Comparison of ENCODE assay signal across 26 cellular contexts in the genomic region with DNA sequence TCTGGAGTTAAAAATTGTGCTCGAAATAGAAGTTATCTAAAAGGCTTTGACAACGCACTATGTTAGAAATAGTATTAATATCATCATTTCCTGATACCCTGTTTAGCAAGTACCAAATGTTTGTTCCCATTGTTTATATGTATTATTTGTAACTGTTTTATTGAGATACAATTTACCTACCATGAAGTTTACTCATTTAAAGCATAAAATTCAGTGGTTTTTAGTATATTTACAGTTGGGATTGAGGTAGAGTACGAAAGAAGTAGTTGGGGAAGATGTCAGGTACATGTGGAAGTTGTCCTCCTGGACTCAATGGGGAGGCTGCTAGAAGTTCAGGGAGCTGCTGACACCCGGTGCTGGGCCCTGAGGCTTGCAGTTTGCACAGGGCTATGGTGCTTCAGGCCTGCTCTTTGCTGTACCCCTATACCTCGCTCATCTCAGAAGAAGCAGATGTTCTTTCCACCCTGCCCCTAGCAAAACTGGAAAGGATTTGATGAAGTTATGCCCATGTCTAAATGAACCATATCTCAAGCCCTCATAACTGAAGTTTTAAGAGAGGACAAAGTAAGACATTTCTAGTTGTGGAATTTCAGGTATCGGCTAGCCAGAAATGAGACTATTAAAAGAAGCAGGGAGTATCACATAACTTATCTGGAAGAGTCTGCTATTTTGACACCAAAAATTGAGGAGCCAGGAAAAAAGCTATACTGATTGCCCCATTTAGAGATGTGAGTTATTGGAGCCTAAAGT. TPM values are rescaled to one million over a fixed set of nuclear protein-coding genes. Genes with fewer than 3 reads are reported as not detected.
A peak's percentile ranks its signal among the peaks of the same experiment; 100 is the strongest.
DNase-seq lines count a peak whose midpoint lies in the region; ATAC-seq, FAIRE-seq and TF ChIP-seq lines count a peak whose summit lies in the region.
"Had no signal": no experiment of that assay in that cellular context is flagged by ENCODE, and none has a peak within 500 bp of the region (broad histone marks: within the 10 kb centered on the region; RNA-seq: fewer than 3 reads in every experiment).

No MANE protein-coding gene starts in this region.

- no peaks in the 10 kb centered on the region for H3K36me3 Mint-ChIP-seq in H9 (ENCODE audit: insufficient read depth in 1 of 3, low read depth in 3 of 3)

- no peak for ATAC-seq in stimulated activated naive CD8-positive, alpha-beta T cell treated with anti-CD3 and anti-CD28 coated beads, Interleukin-15, amount 100 ng/mL, for 72 hours
- ATAC-seq: body of pancreas, left colon, T-helper 17 cell had no signal

- no peak overlapping the region for H2BK12ac ChIP-seq in H9 (ENCODE audit: insufficient read length, low read depth, low read length)

- H3K79me1 ChIP-seq in H9 (ENCODE audit: insufficient read depth, low read depth, low read length, poor library complexity, severe bottlenecking) (no peaks in the 10 kb centered on the region), mesendoderm (ENCODE audit: low read length) (no peaks in the 10 kb centered on the region)

- no peak overlapping the region for H3T11ph ChIP-seq in H9 (ENCODE audit: low read length)

- no peaks in the 10 kb centered on the region for H3K27me3 ChIP-seq in H9 (ENCODE audit: insufficient read depth, low read length)
- H3K27me3 ChIP-seq in OCI-LY3 (ENCODE audit: low read depth, low read length) = no peaks in the 10 kb centered on the region
- H3K27me3 ChIP-seq in mesendoderm (ENCODE audit: insufficient read depth, low read length, poor library complexity) = no peaks in the 10 kb centered on the region
- H3K27me3 ChIP-seq: adrenal gland, BLaER1, body of pancreas, hepatocyte, tibial nerve had no signal

- no peak overlapping the region for H4K91ac ChIP-seq in H9 (ENCODE audit: insufficient read length, low read depth, low read length)

- no peak overlapping the region for H3K27ac Mint-ChIP-seq in H9
- no peak overlapping the region for H3K27ac Mint-ChIP-seq in stimulated activated naive CD8-positive, alpha-beta T cell treated with anti-CD3 and anti-CD28 coated beads, Interleukin-15, amount 100 ng/mL, for 72 hours
- H3K27ac Mint-ChIP-seq: activated CD4-positive, alpha-beta memory T cell treated with anti-CD3 and anti-CD28 coated beads, Interleukin-2, amount 10 ng/mL, durations not matched to agents 7 days and 5 days; nephron progenitor cell; T-helper 17 cell had no signal

- no peak overlapping the region for H3K4me3 Mint-ChIP-seq in H9
- no peak overlapping the region for H3K4me3 Mint-ChIP-seq in stimulated activated naive CD8-positive, alpha-beta T cell treated with anti-CD3 and anti-CD28 coated beads, Interleukin-15, amount 100 ng/mL, for 72 hours
- H3K4me3 Mint-ChIP-seq: activated CD4-positive, alpha-beta memory T cell treated with anti-CD3 and anti-CD28 coated beads, Interleukin-2, amount 10 ng/mL, durations not matched to agents 7 days and 5 days; nephron progenitor cell; T-helper 17 cell had no signal

- H2BK5ac ChIP-seq in H9 (ENCODE audit: insufficient read length, low read length) = no peak overlapping the region
- H2BK5ac ChIP-seq in mesendoderm (ENCODE audit: low read length) = no peak overlapping the region

- WGBS in H9 (ENCODE audit: extremely low coverage, insufficient read length, low lambda C conversion rate) = no CpG with 5 or more reads among the region's 6 CpGs
- no CpG with 5 or more reads among the region's 6 CpGs for WGBS in mesendoderm (ENCODE audit: extremely low coverage, insufficient coverage, low lambda C conversion rate)

- FAIRE-seq in colon (lab: Jason Lieb, UNC) = peak; percentile 10
- no peak for FAIRE-seq in HTR-8/SVneo (lab: Jason Lieb, UNC)
- FAIRE-seq: TTC549 had no signal

- H3K79me2 ChIP-seq in H9 (ENCODE audit: insufficient read depth, low read length) (no peaks in the 10 kb centered on the region), OCI-LY3 (ENCODE audit: low read length) (no peaks in the 10 kb centered on the region), mesendoderm (ENCODE audit: control insufficient read depth, insufficient read depth, low read length) (no peaks in the 10 kb centered on the region)
- H3K79me2 ChIP-seq: hepatocyte had no signal

- TF ChIP-seq CTCF in H9 (conservative IDR thresholded peaks at IDR 0.05) (peak; percentile 36; the same call in 2 of the 3 replicates), OCI-LY3 (IDR thresholded peaks at IDR 0.05; ENCODE audit: low read depth, low read length) (peak; percentile 25)

- no peaks in the 10 kb centered on the region for H3K9me3 Mint-ChIP-seq in H9
- no peaks in the 10 kb centered on the region for H3K9me3 Mint-ChIP-seq in stimulated activated naive CD8-positive, alpha-beta T cell treated with anti-CD3 and anti-CD28 coated beads, Interleukin-15, amount 100 ng/mL, for 72 hours
- H3K9me3 Mint-ChIP-seq: activated CD4-positive, alpha-beta memory T cell treated with anti-CD3 and anti-CD28 coated beads, Interleukin-2, amount 10 ng/mL, durations not matched to agents 7 days and 5 days; nephron progenitor cell had no signal

- H3K4me1 Mint-ChIP-seq in H9 = peaks cover 5% of the 10 kb centered on the region in 2 experiments
- H3K4me1 Mint-ChIP-seq in stimulated activated naive CD8-positive, alpha-beta T cell treated with anti-CD3 and anti-CD28 coated beads, Interleukin-15, amount 100 ng/mL, for 72 hours = peaks cover 7% of the 10 kb centered on the region
- H3K4me1 Mint-ChIP-seq: activated CD4-positive, alpha-beta memory T cell treated with anti-CD3 and anti-CD28 coated beads, Interleukin-2, amount 10 ng/mL, durations not matched to agents 7 days and 5 days; nephron progenitor cell; T-helper 17 cell had no signal

- H2BK120ac ChIP-seq in H9 (ENCODE audit: low read depth, low read length, poor library complexity, severe bottlenecking) (no peak overlapping the region), mesendoderm (ENCODE audit: low read depth, low read length) (no peak overlapping the region)

- H4K8ac ChIP-seq in H9 (replicated peaks; ENCODE audit: insufficient read length, low read depth, low read length) = no peak overlapping the region
- no peak overlapping the region for H4K8ac ChIP-seq in mesendoderm (ENCODE audit: low read depth, low read length)

- H2BK20ac ChIP-seq in H9 (ENCODE audit: low read depth, low read length, poor library complexity, severe bottlenecking) = no peak overlapping the region

- H3K27me3 Mint-ChIP-seq in H9 (ENCODE audit: low read depth) = no peaks in the 10 kb centered on the region
- peaks cover 22% of the 10 kb centered on the region for H3K27me3 Mint-ChIP-seq in stimulated activated naive CD8-positive, alpha-beta T cell treated with anti-CD3 and anti-CD28 coated beads, Interleukin-15, amount 100 ng/mL, for 72 hours

- H3K9ac ChIP-seq in H9 (ENCODE audit: extremely low read depth, insufficient read length, low read length) = no peak overlapping the region
- H3K9ac ChIP-seq in OCI-LY3 (ENCODE audit: low read length) = no peak overlapping the region
- H3K9ac ChIP-seq in mesendoderm (ENCODE audit: low read length) = no peak overlapping the region
- H3K9ac ChIP-seq: BLaER1 had no signal

- H2AFZ ChIP-seq in H9 (ENCODE audit: low read length) (no peak overlapping the region), OCI-LY3 (ENCODE audit: low read depth, low read length) (no peak overlapping the region)
- H2AFZ ChIP-seq: hepatocyte had no signal

- H3K18ac ChIP-seq in H9 (ENCODE audit: insufficient read length, low read depth, low read length) (no peak overlapping the region), mesendoderm (ENCODE audit: low read length) (no peak overlapping the region)

- H4K20me1 ChIP-seq in H9 (ENCODE audit: control insufficient read depth, insufficient read depth, insufficient read length) (no peaks in the 10 kb centered on the region), OCI-LY3 (ENCODE audit: insufficient read depth, low read length) (no peaks in the 10 kb centered on the region)
- H4K20me1 ChIP-seq: BLaER1 had no signal

- H3K23ac ChIP-seq in H9 (ENCODE audit: insufficient read length, low read depth, low read length) (no peak overlapping the region), mesendoderm (ENCODE audit: low read length) (no peak overlapping the region)

- H3K4me1 ChIP-seq in H9 (ENCODE audit: insufficient read depth, low read length) (no peaks in the 10 kb centered on the region), OCI-LY3 (ENCODE audit: low read length) (peaks cover 31% of the 10 kb centered on the region), mesendoderm (ENCODE audit: control insufficient read depth, low read depth, low read length) (no peaks in the 10 kb centered on the region)
- H3K4me1 ChIP-seq: adrenal gland, BLaER1, body of pancreas, HAP-1, tibial nerve had no signal

- H3K36me3 ChIP-seq in OCI-LY3 (replicated peaks; ENCODE audit: low read depth, low read length) (no peaks in the 10 kb centered on the region), mesendoderm (ENCODE audit: control insufficient read depth, insufficient read depth, low read length) (no peaks in the 10 kb centered on the region)
- H3K36me3 ChIP-seq: adrenal gland, HAP-1 had no signal

- H3K4me3 ChIP-seq in OCI-LY3 (ENCODE audit: low read length) (no peak overlapping the region), mesendoderm (ENCODE audit: low read length) (no peak overlapping the region)
- H3K4me3 ChIP-seq: adrenal gland, BLaER1, body of pancreas, HAP-1, hepatocyte, tibial nerve had no signal

- H3K56ac ChIP-seq in H9 (ENCODE audit: insufficient read length, low read depth, low read length) (no peak overlapping the region), mesendoderm (ENCODE audit: low read length) (no peak overlapping the region)

- H3K4me2 ChIP-seq in H9 (ENCODE audit: insufficient read depth, insufficient read length, low read length) (no peak overlapping the region), OCI-LY3 (ENCODE audit: low read length) (no peak overlapping the region), mesendoderm (ENCODE audit: low read length) (no peak overlapping the region)
- H3K4me2 ChIP-seq: BLaER1 had no signal

- no peak overlapping the region for H3K14ac ChIP-seq in H9 (ENCODE audit: insufficient read depth, low read length)

- no peak overlapping the region for H4K5ac ChIP-seq in H9 (ENCODE audit: insufficient read length, low read depth, low read length)
- H4K5ac ChIP-seq in mesendoderm (ENCODE audit: low read length) = no peak overlapping the region

- H3K9me3 ChIP-seq in H9 (ENCODE audit: control insufficient read depth, low read depth, low read length) (no peaks in the 10 kb centered on the region), OCI-LY3 (ENCODE audit: insufficient read depth, low read length) (no peaks in the 10 kb centered on the region)
- H3K9me3 ChIP-seq: adrenal gland, body of pancreas, HAP-1, tibial nerve had no signal

- H3K4ac ChIP-seq in H9 (ENCODE audit: low read depth, low read length) (no peak overlapping the region), mesendoderm (ENCODE audit: low read depth, low read length) (no peak overlapping the region)

- H2AK5ac ChIP-seq in H9 (ENCODE audit: insufficient read length, low read length) (no peak overlapping the region), mesendoderm (ENCODE audit: low read length) (no peak overlapping the region)

- no peak overlapping the region for H2BK15ac ChIP-seq in H9 (ENCODE audit: low read depth, low read length)
- no peak overlapping the region for H2BK15ac ChIP-seq in mesendoderm (replicated peaks; ENCODE audit: low read depth)

- DNase-seq in H9 (peak; percentile 33), mesendoderm (peak; percentile 22), HTR-8/SVneo (ENCODE audit: insufficient read length, low spot score) (no peak), MV-4-11 (lab: John Stamatoyannopoulos, UW) (no peak)
- DNase-seq in stimulated activated naive CD8-positive, alpha-beta T cell treated with anti-CD3 and anti-CD28 coated beads, Interleukin-15, amount 100 ng/mL, for 72 hours = no peak
- DNase-seq: activated CD4-positive, alpha-beta memory T cell treated with anti-CD3 and anti-CD28 coated beads, Interleukin-2, amount 10 ng/mL, durations not matched to agents 7 days and 5 days; activated CD4-positive, alpha-beta T cell treated with anti-CD3 and anti-CD28 coated beads for 1 hour; activated CD8-positive, alpha-beta memory T cell treated with anti-CD3 and anti-CD28 coated beads, Interleukin-2, amount 50 U/mL, for 4 hours; activated naive CD4-positive, alpha-beta T cell treated with Interleukin-2 at 50 U/mL for 16 hours; adrenal gland; body of pancreas; left colon; NCI-H1105; NCI-H187 treated with DMSO at 0.1 percent for 48 hours; NCI-H524; nephron progenitor cell; stimulated activated CD4-positive, alpha-beta T cell treated with anti-CD3 and anti-CD28 coated beads, Interleukin-4, amount 100 ng/mL, for 24 hours; T-helper 17 cell had no signal

- no peak overlapping the region for H3K27ac ChIP-seq in H9 (ENCODE audit: insufficient read length, low read depth, low read length)
- H3K27ac ChIP-seq in OCI-LY3 (ENCODE audit: low read length) = no peak overlapping the region
- no peak overlapping the region for H3K27ac ChIP-seq in mesendoderm (ENCODE audit: low read depth, low read length)
- H3K27ac ChIP-seq: adrenal gland, BLaER1, body of pancreas, tibial nerve had no signal

- no peaks in the 10 kb centered on the region for H3K23me2 ChIP-seq in H9 (ENCODE audit: insufficient read length, low read depth, low read length, poor library complexity, severe bottlenecking)

RNA-seq across cellular contexts. Expression of gene WNT16, which starts 25.2 kb away (rescaled TPM):
- total RNA-seq in H9 (2021) = not detected in 2 replicates
- 0.07 TPM for polyA plus RNA-seq in mesendoderm (2013, experiment 1 of 2)
- polyA plus RNA-seq in mesendoderm (2013, experiment 2 of 2) = 0.03 TPM
- total RNA-seq: activated CD4-positive, alpha-beta memory T cell treated with anti-CD3 and anti-CD28 coated beads, Interleukin-2, amount 10 ng/mL, durations not matched to agents 7 days and 5 days; body of pancreas; dermis microvascular lymphatic vessel endothelial cell; left colon; T-helper 17 cell had no signal

Comparison
In these comparisons a context has a peak if more than half of its experiments do, and no peak if none do; other contexts are left out.
1. DNase-seq: peak in H9 (single experiment) and mesendoderm (single experiment); none in stimulated activated naive CD8-positive, alpha-beta T cell treated with anti-CD3 and anti-CD28 coated beads, Interleukin-15, amount 100 ng/mL, for 72 hours (0 of 2), HTR-8/SVneo (single experiment) and MV-4-11 (single experiment).